ENCODE assay signal across 8 cellular contexts in genomic region chr1:240189386-240189989, GRCh38.
DNase-seq lines count a peak whose midpoint lies in the region; ATAC-seq, FAIRE-seq and TF ChIP-seq lines count a peak whose summit lies in the region.

No MANE protein-coding gene starts in this region.

- RAD21 ChIA-PET in HCT116 (lab: Charles Lee; ENCODE audit: low non-redundant PET in 1 of 2, low total read pairs in 2 of 2, uncharacterized antibody in 2 of 2, unreplicated experiment in 2 of 2), result no interaction called here

- no peaks in the 10 kb centered on the region for H3K36me3 ChIP-seq in DND-41 (ENCODE audit: insufficient read depth, low read length)
- H3K36me3 ChIP-seq in HCT116 (ENCODE audit: control insufficient read depth in 1 of 2, insufficient read depth in 2 of 2, low read length in 2 of 2), result no peaks in the 10 kb centered on the region
- H3K36me3 ChIP-seq in hepatocyte (replicated peaks; ENCODE audit: insufficient read depth, low read depth), result no peaks in the 10 kb centered on the region

- H3K9me2 ChIP-seq in HCT116 (ENCODE audit: insufficient read depth), result no peaks in the 10 kb centered on the region
- no peaks in the 10 kb centered on the region for H3K9me2 ChIP-seq in hepatocyte (replicated peaks; ENCODE audit: insufficient read depth)

- peaks cover 2% of the 10 kb centered on the region for H3K4me1 Mint-ChIP-seq in activated B cell treated with CpG ODN at 0.5 μM for 24 hours
- peaks cover 2 to 4% of the 10 kb centered on the region in 2 donors for H3K4me1 Mint-ChIP-seq in stimulated activated naive B cell treated with anti-CD40 and anti-IgM and Interleukin-4, amounts not matched to agents 10 μg/mL and 1 μg/mL and 100 μg/mL, for 72 hours

- 44% methylated on average over 6 of the region's 6 CpGs for WGBS in hepatocyte (ENCODE audit: low lambda C conversion rate, missing lambda C conversion rate)

- ATAC-seq in DND-41 (ENCODE audit: insufficient read depth, low read depth), result 0 out of 3 replicates have a peak, but pooled peaks have one; percentile 42
- ATAC-seq in HCT116, result no peak
- peak; percentile 42 for ATAC-seq in activated B cell treated with CpG ODN at 0.5 μM for 24 hours (ENCODE audit: low read depth)
- peak; percentile 29 to 45 for ATAC-seq in stimulated activated naive B cell treated with anti-CD40 and anti-IgM and Interleukin-4, amounts not matched to agents 10 μg/mL and 1 μg/mL and 100 μg/mL, for 72 hours (replicated peaks)
- ATAC-seq in GM18520 (IDR thresholded peaks at IDR 0.05; ENCODE audit: unreplicated experiment), result no peak

- H3K27me3 Mint-ChIP-seq in activated B cell treated with CpG ODN at 0.5 μM for 24 hours, result peaks cover 8% of the 10 kb centered on the region
- H3K27me3 Mint-ChIP-seq in stimulated activated naive B cell treated with anti-CD40 and anti-IgM and Interleukin-4, amounts not matched to agents 10 μg/mL and 1 μg/mL and 100 μg/mL, for 72 hours, result peaks cover 8 to 10% of the 10 kb centered on the region in 2 donors

- no peaks in the 10 kb centered on the region for H3K4me1 ChIP-seq in DND-41 (ENCODE audit: insufficient read depth, low read length)
- no peaks in the 10 kb centered on the region for H3K4me1 ChIP-seq in HCT116 (ENCODE audit: control insufficient read depth in 1 of 2, insufficient read depth in 2 of 2, low read length in 2 of 2)
- H3K4me1 ChIP-seq in hepatocyte (ENCODE audit: insufficient read depth), result no peaks in the 10 kb centered on the region

- H4K20me1 ChIP-seq in DND-41 (ENCODE audit: insufficient read depth, low read length), result no peaks in the 10 kb centered on the region
- H4K20me1 ChIP-seq in HCT116 (ENCODE audit: insufficient read depth), result no peaks in the 10 kb centered on the region
- H4K20me1 ChIP-seq in hepatocyte (ENCODE audit: insufficient read depth, poor library complexity, severe bottlenecking), result no peaks in the 10 kb centered on the region

- peak; percentile 9 for FAIRE-seq in A204.1 (lab: Jason Lieb, UNC)

- H3K79me2 ChIP-seq in DND-41 (ENCODE audit: insufficient read depth, low read length) (no peaks in the 10 kb centered on the region), HCT116 (ENCODE audit: insufficient read depth, low read length) (no peaks in the 10 kb centered on the region), hepatocyte (no peaks in the 10 kb centered on the region)

- TF ChIP-seq POLR2A in HCT116 (IDR thresholded peaks at IDR 0.05; ENCODE audit: borderline replicate concordance, extremely low read depth, insufficient read depth, insufficient read length), result no peak

- H3K4me3 Mint-ChIP-seq in activated B cell treated with CpG ODN at 0.5 μM for 24 hours, result no peak overlapping the region
- H3K4me3 Mint-ChIP-seq in stimulated activated naive B cell treated with anti-CD40 and anti-IgM and Interleukin-4, amounts not matched to agents 10 μg/mL and 1 μg/mL and 100 μg/mL, for 72 hours, result no peak overlapping the region

- H3K4me3 ChIP-seq in DND-41 (ENCODE audit: low read depth in 1 of 2, low read length in 2 of 2) (no peak overlapping the region), HCT116 (replicated peaks in 1 of 2; ENCODE audit: low read depth in 1 of 2, low read length in 2 of 2) (no peak overlapping the region), hepatocyte (no peak overlapping the region)

- H3K9ac ChIP-seq in DND-41 (ENCODE audit: low read depth, low read length) (no peak overlapping the region), HCT116 (ENCODE audit: low read length) (no peak overlapping the region)

- POLR2A ChIA-PET in HCT116 (lab: Charles Lee) (no interaction called here), activated B cell treated with CpG ODN at 0.5 μM for 24 hours (lab: Charles Lee) (no interaction called here)

- 0 out of 2 replicates have a peak, but pooled peaks have one; percentile 16 for TF ChIP-seq RAD21 in HCT116 (IDR thresholded peaks at IDR 0.05; ENCODE audit: low read depth)

- TF ChIP-seq CTCF in DND-41 (IDR thresholded peaks at IDR 0.05; ENCODE audit: borderline replicate concordance, extremely low read depth, low read length, poor library complexity, severe bottlenecking), result peak; percentile 78
- peak in 2 of 3 experiments; percentile 55 to 62; a peak in 4 of 6 replicates for TF ChIP-seq CTCF in HCT116 (IDR thresholded peaks at IDR 0.05 in 2 of 3, conservative IDR thresholded peaks at IDR 0.05 in 1 of 3; ENCODE audit: borderline replicate concordance in 1 of 3, insufficient read depth in 1 of 3, low read depth in 2 of 3, low read length in 2 of 3)
- peak; percentile 84 for TF ChIP-seq CTCF in activated B cell treated with CpG ODN at 0.5 μM for 24 hours (IDR thresholded peaks at IDR 0.05)
- TF ChIP-seq CTCF in hepatocyte (IDR thresholded peaks at IDR 0.05; ENCODE audit: poor library complexity), result peak; percentile 79

- H3K4me2 ChIP-seq in DND-41 (ENCODE audit: insufficient read depth, low read length), result no peak overlapping the region
- no peak overlapping the region for H3K4me2 ChIP-seq in HCT116 (ENCODE audit: low read length)
- no peak overlapping the region for H3K4me2 ChIP-seq in hepatocyte

- intact Hi-C loops in HCT116 (cut with micrococcal nuclease), result no loop called here
- intact Hi-C loops in activated B cell treated with CpG ODN at 0.5 μM for 24 hours (cut with micrococcal nuclease), result no loop called here

- H3K9me3 Mint-ChIP-seq in activated B cell treated with CpG ODN at 0.5 μM for 24 hours, result no peaks in the 10 kb centered on the region
- H3K9me3 Mint-ChIP-seq in stimulated activated naive B cell treated with anti-CD40 and anti-IgM and Interleukin-4, amounts not matched to agents 10 μg/mL and 1 μg/mL and 100 μg/mL, for 72 hours, result no peaks in the 10 kb centered on the region

- CTCF ChIA-PET in HCT116 (lab: Charles Lee) (interaction anchor here (0.8 kb wide), 1 partner anchor 419 kb away, joined by 3 read pairs; no protein-coding TSS in a partner anchor), activated B cell treated with CpG ODN at 0.5 μM for 24 hours (lab: Charles Lee) (interaction anchor here (0.9 kb wide), 1 partner anchor 31 kb away, joined by 3 read pairs; no protein-coding TSS in a partner anchor)

- DNase-seq in DND-41 (peak; percentile 22), HCT116 (ENCODE audit: low read depth, low spot score) (no peak), NCI-H1092 treated with DMSO at 0.1 percent for 48 hours (lab: John Stamatoyannopoulos, UW) (peak; percentile 44), activated B cell treated with CpG ODN at 0.5 μM for 24 hours (no peak), hepatocyte (ENCODE audit: low spot score) (peak; percentile 73)
- peak; percentile 2 for DNase-seq in stimulated activated naive B cell treated with anti-CD40 and anti-IgM and Interleukin-4, amounts not matched to agents 10 μg/mL and 1 μg/mL and 100 μg/mL, for 72 hours

- H3K9me3 ChIP-seq in DND-41 (ENCODE audit: insufficient read depth, low read length, severe bottlenecking), result no peaks in the 10 kb centered on the region
- H3K9me3 ChIP-seq in HCT116 (ENCODE audit: control insufficient read depth in 1 of 2, insufficient read depth in 1 of 2, low read depth in 1 of 2, low read length in 2 of 2), result no peaks in the 10 kb centered on the region; a peak in 2 of 4 replicates
- H3K9me3 ChIP-seq in hepatocyte (ENCODE audit: low read depth), result no peaks in the 10 kb centered on the region

- H3K27ac ChIP-seq in DND-41 (ENCODE audit: low read length), result no peak overlapping the region
- H3K27ac ChIP-seq in HCT116 (ENCODE audit: low read depth, low read length), result no peak overlapping the region
- no peak overlapping the region for H3K27ac ChIP-seq in hepatocyte

- H2AFZ ChIP-seq in DND-41 (ENCODE audit: low read depth, low read length) (no peak overlapping the region), HCT116 (ENCODE audit: low read depth, low read length, poor library complexity, severe bottlenecking) (no peak overlapping the region), hepatocyte (no peak overlapping the region)

- no peak overlapping the region for H3K27ac Mint-ChIP-seq in activated B cell treated with CpG ODN at 0.5 μM for 24 hours
- no peak overlapping the region for H3K27ac Mint-ChIP-seq in stimulated activated naive B cell treated with anti-CD40 and anti-IgM and Interleukin-4, amounts not matched to agents 10 μg/mL and 1 μg/mL and 100 μg/mL, for 72 hours

- no peaks in the 10 kb centered on the region for H3K36me3 Mint-ChIP-seq in activated B cell treated with CpG ODN at 0.5 μM for 24 hours (ENCODE audit: low read depth)
- no peaks in the 10 kb centered on the region for H3K36me3 Mint-ChIP-seq in stimulated activated naive B cell treated with anti-CD40 and anti-IgM and Interleukin-4, amounts not matched to agents 10 μg/mL and 1 μg/mL and 100 μg/mL, for 72 hours

- no peaks in the 10 kb centered on the region for H3K27me3 ChIP-seq in DND-41 (ENCODE audit: insufficient read depth, low read length, poor library complexity)
- no peaks in the 10 kb centered on the region for H3K27me3 ChIP-seq in HCT116 (ENCODE audit: insufficient read depth, low read length)
- H3K27me3 ChIP-seq in hepatocyte, result peaks cover 15% of the 10 kb centered on the region

- no TSS peak for BruUV-seq in HCT116 (replicated peaks; lab: Mats Ljungman, UMichigan)

TF ChIP-seq in HCT116, 20 proteins besides CTCF, POLR2A, EP300 and RAD21 (continues in another document):
- TF ChIP-seq, protein P1, sequence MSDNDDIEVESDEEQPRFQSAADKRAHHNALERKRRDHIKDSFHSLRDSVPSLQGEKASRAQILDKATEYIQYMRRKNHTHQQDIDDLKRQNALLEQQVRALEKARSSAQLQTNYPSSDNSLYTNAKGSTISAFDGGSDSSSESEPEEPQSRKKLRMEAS (IDR thresholded peaks at IDR 0.05), result no peak
- no peak for TF ChIP-seq CBX3 (IDR thresholded peaks at IDR 0.05; ENCODE audit: low read depth)
- TF ChIP-seq, protein P2, sequence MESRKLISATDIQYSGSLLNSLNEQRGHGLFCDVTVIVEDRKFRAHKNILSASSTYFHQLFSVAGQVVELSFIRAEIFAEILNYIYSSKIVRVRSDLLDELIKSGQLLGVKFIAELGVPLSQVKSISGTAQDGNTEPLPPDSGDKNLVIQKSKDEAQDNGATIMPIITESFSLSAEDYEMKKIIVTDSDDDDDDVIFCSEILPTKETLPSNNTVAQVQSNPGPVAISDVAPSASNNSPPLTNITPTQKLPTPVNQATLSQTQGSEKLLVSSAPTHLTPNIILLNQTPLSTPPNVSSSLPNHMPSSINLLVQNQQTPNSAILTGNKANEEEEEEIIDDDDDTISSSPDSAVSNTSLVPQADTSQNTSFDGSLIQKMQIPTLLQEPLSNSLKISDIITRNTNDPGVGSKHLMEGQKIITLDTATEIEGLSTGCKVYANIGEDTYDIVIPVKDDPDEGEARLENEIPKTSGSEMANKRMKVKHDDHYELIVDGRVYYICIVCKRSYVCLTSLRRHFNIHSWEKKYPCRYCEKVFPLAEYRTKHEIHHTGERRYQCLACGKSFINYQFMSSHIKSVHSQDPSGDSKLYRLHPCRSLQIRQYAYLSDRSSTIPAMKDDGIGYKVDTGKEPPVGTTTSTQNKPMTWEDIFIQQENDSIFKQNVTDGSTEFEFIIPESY (IDR thresholded peaks at IDR 0.05; ENCODE audit: extremely low read depth, insufficient replicate concordance, low read length), result no peak

Comparison
In these comparisons a context has a peak if more than half of its experiments do, and no peak if none do; other contexts are left out.
1. ATAC-seq: peak in DND-41 (single experiment), activated B cell treated with CpG ODN at 0.5 μM for 24 hours (single experiment) and stimulated activated naive B cell treated with anti-CD40 and anti-IgM and Interleukin-4, amounts not matched to agents 10 μg/mL and 1 μg/mL and 100 μg/mL, for 72 hours (2 of 2); none in HCT116 (single experiment) and GM18520 (single experiment).
2. DNase-seq: peak in DND-41 (single experiment), NCI-H1092 treated with DMSO at 0.1 percent for 48 hours (single experiment), hepatocyte (single experiment) and stimulated activated naive B cell treated with anti-CD40 and anti-IgM and Interleukin-4, amounts not matched to agents 10 μg/mL and 1 μg/mL and 100 μg/mL, for 72 hours (single experiment); none in HCT116 (single experiment) and activated B cell treated with CpG ODN at 0.5 μM for 24 hours (single experiment).
3. Peak in every context shown above with its lines, with median percentiles within 50 percentile points of each other: CTCF ChIP-seq.